ENCODE assay signal across 8 cellular contexts in genomic region chr5:140221697-140222223, GRCh38. TPM values are rescaled to one million over a fixed set of nuclear protein-coding genes. Genes with fewer than 3 reads are reported as not detected.
DNase-seq lines count a peak whose midpoint lies in the region; ATAC-seq, FAIRE-seq and TF ChIP-seq lines count a peak whose summit lies in the region.

No MANE protein-coding gene starts in this region.

- H3K9me3 ChIP-seq in naive thymus-derived CD4-positive, alpha-beta T cell (ENCODE audit: control insufficient read depth in 2 of 3, low read length in 3 of 3) = no peaks in the 10 kb centered on the region

- H3K9me3 Mint-ChIP-seq in naive thymus-derived CD4-positive, alpha-beta T cell = no peaks in the 10 kb centered on the region

- DNase-seq in EH (ENCODE audit: low read depth) (peak; percentile 87), HTR-8/SVneo (ENCODE audit: insufficient read length, low spot score) (peak; percentile 36), bronchial epithelial cell (ENCODE audit: low read depth) (peak; percentile 97), NCI-H128 (lab: John Stamatoyannopoulos, UW; ENCODE audit: unreplicated experiment) (no peak), NCI-H1092 (lab: John Stamatoyannopoulos, UW) (no peak)
- no peak for DNase-seq in naive thymus-derived CD4-positive, alpha-beta T cell

- no peak overlapping the region for H3K4me3 ChIP-seq in bronchial epithelial cell (ENCODE audit: low read depth, low read length)
- no peak overlapping the region for H3K4me3 ChIP-seq in naive thymus-derived CD4-positive, alpha-beta T cell (ENCODE audit: low read length)

- POLR2A ChIA-PET in naive thymus-derived CD4-positive, alpha-beta T cell (lab: Charles Lee) = no interaction called here

- TF ChIP-seq CTCF in bronchial epithelial cell (IDR thresholded peaks at IDR 0.05; ENCODE audit: insufficient read depth, low read length, severe bottlenecking) = no peak

- peaks cover 0 to 23% (median 0%) of the 10 kb centered on the region in 7 donors for H3K4me1 Mint-ChIP-seq in naive thymus-derived CD4-positive, alpha-beta T cell

- no peaks in the 10 kb centered on the region for H3K36me3 ChIP-seq in bronchial epithelial cell (ENCODE audit: control insufficient read depth, insufficient read depth, low read length)
- H3K36me3 ChIP-seq in naive thymus-derived CD4-positive, alpha-beta T cell (ENCODE audit: control insufficient read depth in 2 of 3, insufficient read depth in 3 of 3, low read length in 3 of 3) = no peaks in the 10 kb centered on the region

- H3K27me3 ChIP-seq in bronchial epithelial cell (ENCODE audit: control insufficient read depth, insufficient read depth, low read length) = no peaks in the 10 kb centered on the region
- no peaks in the 10 kb centered on the region for H3K27me3 ChIP-seq in naive thymus-derived CD4-positive, alpha-beta T cell (ENCODE audit: control insufficient read depth in 2 of 2, insufficient read depth in 2 of 2, low read length in 2 of 2)

- H3K27ac ChIP-seq in naive thymus-derived CD4-positive, alpha-beta T cell (ENCODE audit: low read depth, low read length) = no peak overlapping the region

- intact Hi-C loops in naive thymus-derived CD4-positive, alpha-beta T cell (cut with micrococcal nuclease) = no loop called here

- CTCF ChIA-PET in naive thymus-derived CD4-positive, alpha-beta T cell (lab: Charles Lee) = no interaction called here

- no peaks in the 10 kb centered on the region for H3K4me1 ChIP-seq in naive thymus-derived CD4-positive, alpha-beta T cell (ENCODE audit: control insufficient read depth in 2 of 2, insufficient read depth in 2 of 2, low read length in 2 of 2)

- no peaks in the 10 kb centered on the region for H3K36me3 Mint-ChIP-seq in naive thymus-derived CD4-positive, alpha-beta T cell

- H3K27me3 Mint-ChIP-seq in naive thymus-derived CD4-positive, alpha-beta T cell = peaks cover 0 to 2% (median 0%) of the 10 kb centered on the region in 5 donors

- H3K4me3 Mint-ChIP-seq in naive thymus-derived CD4-positive, alpha-beta T cell = no peak overlapping the region

- H3K27ac Mint-ChIP-seq in naive thymus-derived CD4-positive, alpha-beta T cell = no peak overlapping the region

- FAIRE-seq in HTR-8/SVneo (lab: Jason Lieb, UNC) (no peak), bronchial epithelial cell (lab: Jason Lieb, UNC) (no peak)

- peak; percentile 41 for ATAC-seq in naive thymus-derived CD4-positive, alpha-beta T cell
- ATAC-seq in HG02588 (IDR thresholded peaks at IDR 0.05; ENCODE audit: unreplicated experiment) = no peak
- ATAC-seq in GM19023 (IDR thresholded peaks at IDR 0.05; ENCODE audit: unreplicated experiment) = no peak

RNA-seq across cellular contexts. Expression of gene CYSTM1, which starts 46.8 kb away (rescaled TPM):
- total RNA-seq in bronchial epithelial cell = 22.4 and 25.5 TPM in 2 replicates
- total RNA-seq in naive thymus-derived CD4-positive, alpha-beta T cell = 10 to 100 TPM in 1 of 5 experiments, 1 to 10 TPM in 4; 1.6 to 11.1 (median 3.5) TPM
- 1 to 10 TPM; 3.3 to 7.6 TPM for polyA plus RNA-seq in naive thymus-derived CD4-positive, alpha-beta T cell

Comparison
In these comparisons a context has a peak if more than half of its experiments do, and no peak if none do; other contexts are left out.
1. DNase-seq: peak in EH (single experiment), HTR-8/SVneo (single experiment) and bronchial epithelial cell (single experiment); none in naive thymus-derived CD4-positive, alpha-beta T cell (0 of 9), NCI-H128 (single experiment) and NCI-H1092 (single experiment).